8 cellular contexts compared by ENCODE assay signal in genomic region chr16:22299036-22299435, GRCh38. TPM values are rescaled to one million over a fixed set of nuclear protein-coding genes. Genes with fewer than 3 reads are reported as not detected.
DNase-seq lines count a peak whose midpoint lies in the region; ATAC-seq and TF ChIP-seq lines count a peak whose summit lies in the region.

No MANE protein-coding gene starts in this region.

- peaks cover 5% of the 10 kb centered on the region for H3K36me3 Mint-ChIP-seq in activated naive CD4-positive, alpha-beta T cell treated with anti-CD3 and anti-CD28 coated beads, Interleukin-2, amount 50 U/mL, for 24 hours
- H3K36me3 Mint-ChIP-seq in activated naive CD4-positive, alpha-beta T cell treated with anti-CD3 and anti-CD28 coated beads, Interleukin-2, amount 50 U/mL, for 72 hours, result peaks cover 8 to 24% of the 10 kb centered on the region in 2 donors

- ATAC-seq in activated naive CD4-positive, alpha-beta T cell treated with anti-CD3 and anti-CD28 coated beads, Interleukin-2, amount 50 U/mL, for 72 hours, result no peak
- no peak for ATAC-seq in lower lobe of right lung
- ATAC-seq in upper lobe of right lung, result no peak

- no peak for TF ChIP-seq CTCF in lower lobe of right lung (IDR thresholded peaks at IDR 0.05)
- TF ChIP-seq CTCF in upper lobe of right lung (IDR thresholded peaks at IDR 0.05), result no peak

- peak overlapping the region; percentile 99 for H3K27ac Mint-ChIP-seq in activated naive CD4-positive, alpha-beta T cell treated with anti-CD3 and anti-CD28 coated beads, Interleukin-2, amount 50 U/mL, for 24 hours
- H3K27ac Mint-ChIP-seq in activated naive CD4-positive, alpha-beta T cell treated with anti-CD3 and anti-CD28 coated beads, Interleukin-2, amount 50 U/mL, for 72 hours, result peak overlapping the region; percentile 99 to 100

- H3K27ac ChIP-seq in lower lobe of right lung (peak overlapping the region; percentile 92), upper lobe of right lung (no peak overlapping the region)

- H3K9me3 ChIP-seq in lower lobe of right lung (no peaks in the 10 kb centered on the region), upper lobe of right lung (no peaks in the 10 kb centered on the region)

- peak overlapping the region; percentile 96 for H3K4me3 Mint-ChIP-seq in activated naive CD4-positive, alpha-beta T cell treated with anti-CD3 and anti-CD28 coated beads, Interleukin-2, amount 50 U/mL, for 24 hours

- H3K4me3 ChIP-seq in lower lobe of right lung (no peak overlapping the region), upper lobe of right lung (peak overlapping the region; percentile 96)

- peaks cover 54% of the 10 kb centered on the region for H3K4me1 Mint-ChIP-seq in activated naive CD4-positive, alpha-beta T cell treated with anti-CD3 and anti-CD28 coated beads, Interleukin-2, amount 50 U/mL, for 24 hours

- intact Hi-C loops in lower lobe of right lung (cut with DNase I), result loop anchor here (5.0 kb wide), 1 partner anchor 102 kb away; no protein-coding TSS in a partner anchor
- intact Hi-C loops in upper lobe of right lung (cut with DNase I), result loop anchor here (5.0 kb wide), 1 partner anchor 102 kb away; no protein-coding TSS in a partner anchor

- peaks cover 19% of the 10 kb centered on the region for H3K36me3 ChIP-seq in lower lobe of right lung
- peaks cover 16% of the 10 kb centered on the region for H3K36me3 ChIP-seq in upper lobe of right lung

- H3K27me3 ChIP-seq in lower lobe of right lung (ENCODE audit: low read depth) (no peaks in the 10 kb centered on the region), upper lobe of right lung (no peaks in the 10 kb centered on the region)

- no peak for DNase-seq in activated naive CD4-positive, alpha-beta T cell treated with anti-CD3 and anti-CD28 coated beads, Interleukin-2, amount 50 U/mL, for 16 hours
- DNase-seq in activated naive CD4-positive, alpha-beta T cell treated with anti-CD3 and anti-CD28 coated beads, Interleukin-2, amount 50 U/mL, for 72 hours (ENCODE audit: low spot score in 2 of 2), result no peak
- DNase-seq in lower lobe of right lung (no peak), upper lobe of right lung (no peak), SKM-1 treated with dmso at 0.1 percent for 144 hours (lab: John Stamatoyannopoulos, UW; ENCODE audit: unreplicated experiment) (no peak), HT-29 (ENCODE audit: low spot score) (no peak), NCI-H82 (lab: John Stamatoyannopoulos, UW) (no peak)

- H3K4me1 ChIP-seq in lower lobe of right lung (peaks cover 29% of the 10 kb centered on the region), upper lobe of right lung (peaks cover 8% of the 10 kb centered on the region)

- H3K27me3 Mint-ChIP-seq in activated naive CD4-positive, alpha-beta T cell treated with anti-CD3 and anti-CD28 coated beads, Interleukin-2, amount 50 U/mL, for 24 hours, result no peaks in the 10 kb centered on the region

- H3K9me3 Mint-ChIP-seq in activated naive CD4-positive, alpha-beta T cell treated with anti-CD3 and anti-CD28 coated beads, Interleukin-2, amount 50 U/mL, for 24 hours, result no peaks in the 10 kb centered on the region
- H3K9me3 Mint-ChIP-seq in activated naive CD4-positive, alpha-beta T cell treated with anti-CD3 and anti-CD28 coated beads, Interleukin-2, amount 50 U/mL, for 72 hours, result no peaks in the 10 kb centered on the region

RNA-seq across cellular contexts. Expression of gene POLR3E, which starts 1.8 kb away (rescaled TPM):
- 10 to 100 TPM; 50.3 to 75.4 TPM for total RNA-seq in activated naive CD4-positive, alpha-beta T cell treated with anti-CD3 and anti-CD28 coated beads, Interleukin-2, amount 50 U/mL, for 72 hours
- total RNA-seq in lower lobe of right lung, result 36.6 TPM
- total RNA-seq in upper lobe of right lung, result 43.3 TPM
- total RNA-seq in HT-29 (2014; rRNA removed; shearing (Covaris generic)), result 95.4 and 104 TPM in 2 replicates
